In the genomic region with DNA sequence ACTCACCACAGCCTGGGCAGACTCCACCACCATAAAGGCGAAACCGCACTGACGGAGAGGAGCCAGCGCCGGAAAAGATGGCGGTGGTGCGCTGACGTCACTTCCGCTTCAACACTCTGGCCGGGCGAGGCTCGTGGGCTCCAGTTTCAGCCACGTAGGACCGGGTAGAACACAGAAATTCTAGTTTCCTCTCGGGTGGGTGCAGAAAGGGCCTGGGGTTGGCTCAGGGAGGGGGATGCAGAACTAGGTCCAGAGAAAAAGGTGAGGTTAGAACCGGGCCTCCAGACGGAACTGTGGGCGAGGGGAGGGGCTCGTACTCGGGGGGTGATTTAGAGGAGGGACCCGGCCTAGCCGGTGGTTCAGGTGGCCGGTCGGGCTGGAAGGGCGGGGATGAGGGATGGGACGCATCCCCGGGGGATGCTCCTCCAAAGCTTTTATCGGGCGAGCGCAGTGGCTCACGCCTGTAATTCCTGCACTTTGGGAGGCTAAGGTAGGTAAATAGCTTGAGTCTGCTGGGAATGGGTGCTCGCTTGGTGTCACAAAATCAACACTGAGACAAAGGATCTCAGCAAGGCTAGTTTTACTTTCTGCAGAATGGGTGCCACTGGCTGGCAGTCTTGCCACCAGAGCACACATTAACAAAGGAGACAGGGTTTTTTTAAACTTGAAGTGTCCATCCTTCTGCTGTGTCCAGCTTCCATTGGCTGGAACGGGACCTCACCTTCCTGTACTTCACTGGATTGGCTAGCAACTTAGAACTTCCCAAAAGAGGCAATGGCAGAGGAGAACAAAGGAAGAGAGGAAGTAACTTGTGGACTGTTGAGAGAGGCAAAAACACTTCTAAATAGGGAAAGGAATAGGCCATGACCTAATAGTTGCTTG, we compare ENCODE assay signal across 1 cellular context.
A peak's percentile ranks its signal among the peaks of the same experiment; 100 is the strongest.
TF ChIP-seq lines count a peak whose summit lies in the region.

ZNF561 (minus strand) TSS at position 77 of the 882 bp plus-strand sequence. CDS start 1,776 bp downstream, outside the sequence.

TF ChIP-seq in K562, 482 proteins besides CTCF, POLR2A, EP300 and RAD21 (continued from another document and continues in another):
- TF ChIP-seq ZNF407 (IDR thresholded peaks at IDR 0.05; ENCODE audit: low read depth): no peak
- TF ChIP-seq, protein P1, sequence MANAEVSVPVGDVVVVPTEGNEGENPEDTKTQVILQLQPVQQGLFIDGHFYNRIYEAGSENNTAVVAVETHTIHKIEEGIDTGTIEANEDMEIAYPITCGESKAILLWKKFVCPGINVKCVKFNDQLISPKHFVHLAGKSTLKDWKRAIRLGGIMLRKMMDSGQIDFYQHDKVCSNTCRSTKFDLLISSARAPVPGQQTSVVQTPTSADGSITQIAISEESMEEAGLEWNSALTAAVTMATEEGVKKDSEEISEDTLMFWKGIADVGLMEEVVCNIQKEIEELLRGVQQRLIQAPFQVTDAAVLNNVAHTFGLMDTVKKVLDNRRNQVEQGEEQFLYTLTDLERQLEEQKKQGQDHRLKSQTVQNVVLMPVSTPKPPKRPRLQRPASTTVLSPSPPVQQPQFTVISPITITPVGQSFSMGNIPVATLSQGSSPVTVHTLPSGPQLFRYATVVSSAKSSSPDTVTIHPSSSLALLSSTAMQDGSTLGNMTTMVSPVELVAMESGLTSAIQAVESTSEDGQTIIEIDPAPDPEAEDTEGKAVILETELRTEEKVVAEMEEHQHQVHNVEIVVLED (CRISPR knock-in tag; IDR thresholded peaks at IDR 0.05): no peak
- TF ChIP-seq ELK1 (CRISPR knock-in tag; IDR thresholded peaks at IDR 0.05): no peak
- TF ChIP-seq POLR2B (IDR thresholded peaks at IDR 0.05; ENCODE audit: low read depth, partially characterized antibody): peak; percentile 48
- no peak for TF ChIP-seq U2AF1 (optimal IDR thresholded peaks at IDR 0.05; ENCODE audit: low read depth, low read length)
- no peak for TF ChIP-seq ZFP30 (CRISPR knock-in tag; IDR thresholded peaks at IDR 0.05; ENCODE audit: borderline replicate concordance)
- TF ChIP-seq ZNF778 (CRISPR knock-in tag; IDR thresholded peaks at IDR 0.05): no peak
- TF ChIP-seq SIN3B (IDR thresholded peaks at IDR 0.05; ENCODE audit: low read depth): peak; percentile 94
- TF ChIP-seq TEAD1 (CRISPR knock-in tag; IDR thresholded peaks at IDR 0.05): no peak
- TF ChIP-seq CC2D1A (IDR thresholded peaks at IDR 0.05): peak; percentile 90
- TF ChIP-seq, protein P2, sequence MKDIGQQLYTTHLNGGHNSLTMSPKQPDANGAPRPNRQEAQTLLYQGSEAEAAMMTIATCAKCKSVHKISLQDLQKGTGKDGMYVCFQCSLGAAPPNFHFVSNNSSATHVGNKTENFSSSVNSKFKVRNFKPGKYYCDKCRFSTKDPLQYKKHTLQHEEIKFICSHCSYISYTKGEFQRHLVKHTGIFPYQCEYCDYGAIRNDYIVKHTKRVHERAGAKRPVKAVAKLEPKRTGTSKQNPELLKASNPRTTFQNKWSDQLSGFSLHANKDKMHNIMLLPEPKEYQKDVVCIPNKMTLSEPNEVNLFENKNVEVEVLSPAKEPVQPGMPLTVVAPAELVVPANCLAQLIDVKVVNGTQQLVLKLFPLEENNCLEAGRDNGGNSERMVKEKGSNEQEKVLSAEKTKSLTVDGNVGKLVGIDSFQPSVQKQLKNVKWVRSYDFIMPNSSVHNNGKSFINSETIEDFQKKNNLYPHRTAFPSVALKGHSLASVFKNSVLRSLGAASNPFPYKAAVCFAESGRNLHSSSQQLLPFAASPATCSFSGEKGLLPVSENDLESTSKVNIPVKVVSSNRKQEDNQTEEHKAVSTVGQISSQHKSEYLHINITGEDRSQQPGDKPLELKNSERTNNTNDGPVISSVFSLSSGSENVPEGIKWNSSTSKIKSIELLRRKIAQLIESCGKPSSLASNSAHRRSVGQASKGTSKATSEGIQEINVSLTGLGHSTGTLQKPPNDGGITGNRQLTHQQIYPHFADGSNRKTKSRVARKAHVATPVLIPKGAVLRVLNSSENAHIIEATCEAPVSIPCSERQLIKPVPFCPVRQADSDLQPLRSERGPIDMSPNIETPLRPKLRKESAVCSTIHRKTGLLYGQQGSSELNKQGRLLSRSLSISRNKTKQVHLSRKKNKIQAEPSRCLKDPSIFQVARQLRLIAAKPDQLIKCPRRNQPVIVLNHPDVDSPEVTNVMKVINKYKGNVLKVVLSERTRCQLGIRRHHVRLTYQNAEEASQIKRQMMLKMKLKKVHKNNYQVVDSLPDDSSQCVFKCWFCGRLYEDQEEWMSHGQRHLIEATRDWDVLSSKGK (CRISPR knock-in tag; IDR thresholded peaks at IDR 0.05): no peak
- TF ChIP-seq CEBPB (tag; IDR thresholded peaks at IDR 0.05): no peak
- TF ChIP-seq SIN3A (IDR thresholded peaks at IDR 0.05; ENCODE audit: borderline replicate concordance in 2 of 2, control insufficient read depth in 1 of 2, low read depth in 2 of 2, low read length in 2 of 2): peak; percentile 26 to 81; a peak in 2 of 4 replicates
- no peak for TF ChIP-seq NELFE (IDR thresholded peaks at IDR 0.05; ENCODE audit: insufficient read depth, insufficient read length)
- TF ChIP-seq ZNF239 (CRISPR knock-in tag; IDR thresholded peaks at IDR 0.05): no peak
- TF ChIP-seq, protein P3, sequence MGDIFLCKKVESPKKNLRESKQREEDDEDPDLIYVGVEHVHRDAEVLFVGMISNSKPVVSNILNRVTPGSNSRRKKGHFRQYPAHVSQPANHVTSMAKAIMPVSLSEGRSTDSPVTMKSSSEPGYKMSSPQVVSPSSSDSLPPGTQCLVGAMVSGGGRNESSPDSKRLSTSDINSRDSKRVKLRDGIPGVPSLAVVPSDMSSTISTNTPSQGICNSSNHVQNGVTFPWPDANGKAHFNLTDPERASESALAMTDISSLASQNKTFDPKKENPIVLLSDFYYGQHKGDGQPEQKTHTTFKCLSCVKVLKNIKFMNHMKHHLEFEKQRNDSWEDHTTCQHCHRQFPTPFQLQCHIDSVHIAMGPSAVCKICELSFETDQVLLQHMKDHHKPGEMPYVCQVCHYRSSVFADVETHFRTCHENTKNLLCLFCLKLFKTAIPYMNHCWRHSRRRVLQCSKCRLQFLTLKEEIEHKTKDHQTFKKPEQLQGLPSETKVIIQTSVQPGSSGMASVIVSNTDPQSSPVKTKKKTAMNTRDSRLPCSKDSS (IDR thresholded peaks at IDR 0.05; ENCODE audit: low read depth, partially characterized antibody): peak; percentile 95
- TF ChIP-seq LCOR (CRISPR knock-in tag; IDR thresholded peaks at IDR 0.05): no peak
- TF ChIP-seq SMAD1 (IDR thresholded peaks at IDR 0.05; ENCODE audit: low read depth, low read length, partially characterized antibody): no peak
- peak; percentile 100 for TF ChIP-seq NFRKB (IDR thresholded peaks at IDR 0.05; ENCODE audit: low read depth)
- no peak for TF ChIP-seq TCFL5 (CRISPR knock-in tag; conservative IDR thresholded peaks at IDR 0.05)
- no peak for TF ChIP-seq HDAC6 (IDR thresholded peaks at IDR 0.05; ENCODE audit: low read depth, low read length)
- TF ChIP-seq SMAD2 (IDR thresholded peaks at IDR 0.05; ENCODE audit: low read depth, low read length): no peak
- peak; percentile 89; the same call in 1 of the 2 replicates for TF ChIP-seq ZZZ3 (IDR thresholded peaks at IDR 0.05)
- TF ChIP-seq ZNF140 (CRISPR knock-in tag; IDR thresholded peaks at IDR 0.05): no peak
- TF ChIP-seq SMARCA5 (IDR thresholded peaks at IDR 0.05): no peak
- no peak for TF ChIP-seq BMI1 (IDR thresholded peaks at IDR 0.05; ENCODE audit: low read length)
- TF ChIP-seq CREB3 (tag; conservative IDR thresholded peaks at IDR 0.05; ENCODE audit: low read depth): 0 out of 2 replicates have a peak, but pooled peaks have one; percentile 68
- TF ChIP-seq, protein P4, sequence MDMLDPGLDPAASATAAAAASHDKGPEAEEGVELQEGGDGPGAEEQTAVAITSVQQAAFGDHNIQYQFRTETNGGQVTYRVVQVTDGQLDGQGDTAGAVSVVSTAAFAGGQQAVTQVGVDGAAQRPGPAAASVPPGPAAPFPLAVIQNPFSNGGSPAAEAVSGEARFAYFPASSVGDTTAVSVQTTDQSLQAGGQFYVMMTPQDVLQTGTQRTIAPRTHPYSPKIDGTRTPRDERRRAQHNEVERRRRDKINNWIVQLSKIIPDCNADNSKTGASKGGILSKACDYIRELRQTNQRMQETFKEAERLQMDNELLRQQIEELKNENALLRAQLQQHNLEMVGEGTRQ (CRISPR knock-in tag; IDR thresholded peaks at IDR 0.05): no peak
- peak; percentile 27 to 76; a peak in 2 of 4 replicates for TF ChIP-seq HDAC1 (IDR thresholded peaks at IDR 0.05)
- no peak for TF ChIP-seq CHCHD3 (CRISPR knock-in tag; IDR thresholded peaks at IDR 0.05)
- no peak for TF ChIP-seq KAT7 (CRISPR knock-in tag; IDR thresholded peaks at IDR 0.05; ENCODE audit: borderline replicate concordance)
- no peak for TF ChIP-seq ZNF785 (CRISPR knock-in tag; IDR thresholded peaks at IDR 0.05)
- TF ChIP-seq ZSCAN32 (CRISPR knock-in tag; IDR thresholded peaks at IDR 0.05): no peak
- TF ChIP-seq JUNB (CRISPR knock-in tag; conservative IDR thresholded peaks at IDR 0.05): no peak
- TF ChIP-seq SOX6 (IDR thresholded peaks at IDR 0.05): no peak; the same call in 1 of the 2 replicates
- TF ChIP-seq, protein P5, sequence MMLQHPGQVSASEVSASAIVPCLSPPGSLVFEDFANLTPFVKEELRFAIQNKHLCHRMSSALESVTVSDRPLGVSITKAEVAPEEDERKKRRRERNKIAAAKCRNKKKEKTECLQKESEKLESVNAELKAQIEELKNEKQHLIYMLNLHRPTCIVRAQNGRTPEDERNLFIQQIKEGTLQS (IDR thresholded peaks at IDR 0.05): peak; percentile 98
- TF ChIP-seq, protein P5 (CRISPR knock-in tag; conservative IDR thresholded peaks at IDR 0.05): peak; percentile 60
- TF ChIP-seq ZNF134 (CRISPR knock-in tag; conservative IDR thresholded peaks at IDR 0.05): no peak
- TF ChIP-seq PCBP2 (IDR thresholded peaks at IDR 0.05; ENCODE audit: low read depth, low read length, poor library complexity, severe bottlenecking): no peak
- no peak for TF ChIP-seq DDX20 (tag; IDR thresholded peaks at IDR 0.05; ENCODE audit: low read depth)
- peak in 1 of 2 experiments; percentile 31; a peak in 1 of 4 replicates for TF ChIP-seq NRF1 (conservative IDR thresholded peaks at IDR 0.05 in 1 of 2, IDR thresholded peaks at IDR 0.05 in 1 of 2)
- TF ChIP-seq HNRNPLL (IDR thresholded peaks at IDR 0.05; ENCODE audit: low read depth, low read length, poor library complexity, severe bottlenecking): peak; percentile 45
